ENCODE assay signal across 24 cellular contexts in genomic region chr17:5092139-5093010, GRCh38. TPM values are rescaled to one million over a fixed set of nuclear protein-coding genes. Genes with fewer than 3 reads are reported as not detected.
DNase-seq lines count a peak whose midpoint lies in the region; TF ChIP-seq lines count a peak whose summit lies in the region.
"Had no signal": no experiment of that assay in that cellular context is flagged by ENCODE, and none has a peak within 500 bp of the region (broad histone marks: within the 10 kb centered on the region; RNA-seq: fewer than 3 reads in every experiment).

No MANE protein-coding gene starts in this region.

- DNase-seq in adipocyte (ENCODE audit: low read depth) (no peak), NCI-H2029 treated with DMSO at 0.1 percent for 48 hours (lab: John Stamatoyannopoulos, UW) (no peak), posterior vena cava (ENCODE audit: low spot score) (no peak), NCI-H524 (lab: John Stamatoyannopoulos, UW) (no peak), mesendoderm (no peak)
- DNase-seq: ACHN; BE2C; CD4-positive, alpha-beta T cell; H7; HFFc6; KBM-7; MG63; NCI-H1105 treated with DMSO at 0.1 percent for 48 hours; NCI-H146; NCI-H1930; NCI-H446 treated with DMSO at 0.1 percent for 48 hours; NCI-H526 treated with DMSO at 0.1 percent for 48 hours; Peyer's patch; SHP77 treated with DMSO at 0.1 percent for 48 hours; T-helper 1 cell had no signal

- no peak overlapping the region for H2BK120ac ChIP-seq in mesendoderm (ENCODE audit: low read depth, low read length)

- no peak overlapping the region for H2BK15ac ChIP-seq in mesendoderm (replicated peaks; ENCODE audit: low read depth)

- POLR2A ChIA-PET in HEK293 (lab: Yijun Ruan, JAX): no interaction called here

- H2BK5ac ChIP-seq in mesendoderm (ENCODE audit: low read length): no peak overlapping the region

- H3K27ac ChIP-seq in HEK293 (ENCODE audit: extremely low read depth, low read depth, low read length): no peak overlapping the region
- H3K27ac ChIP-seq in duodenal mucosa (ENCODE audit: low read depth, low read length): no peak overlapping the region
- H3K27ac ChIP-seq in mesendoderm (ENCODE audit: low read depth, low read length): no peak overlapping the region
- H3K27ac ChIP-seq: Peyer's patch had no signal

- no peak for TF ChIP-seq CTCF in HEK293 (tag by site-specific recombination; IDR thresholded peaks at IDR 0.05)

- H4K8ac ChIP-seq in mesendoderm (ENCODE audit: low read depth, low read length): no peak overlapping the region

- no peak overlapping the region for H3K18ac ChIP-seq in mesendoderm (ENCODE audit: low read length)

- H4K5ac ChIP-seq in mesendoderm (ENCODE audit: low read length): no peak overlapping the region

- H3K36me3 ChIP-seq in HEK293 (ENCODE audit: control insufficient read depth in 2 of 2, insufficient read depth in 1 of 2, low read length in 2 of 2) (no peaks in the 10 kb centered on the region), adipocyte (ENCODE audit: control insufficient read depth, insufficient read depth, low read length, severe bottlenecking) (peaks cover 64% of the 10 kb centered on the region), duodenal mucosa (ENCODE audit: control insufficient read depth in 1 of 2, insufficient read depth in 2 of 2, low read length in 2 of 2) (peaks cover 44 to 59% of the 10 kb centered on the region in 2 donors), mesendoderm (ENCODE audit: control insufficient read depth, insufficient read depth, low read length) (no peaks in the 10 kb centered on the region)
- H3K36me3 ChIP-seq: BE2C, MG63 had no signal

- no peaks in the 10 kb centered on the region for H3K79me1 ChIP-seq in mesendoderm (ENCODE audit: low read length)

- H3K9ac ChIP-seq in adipocyte (ENCODE audit: low read length) (no peak overlapping the region), duodenal mucosa (ENCODE audit: low read depth in 1 of 2, low read length in 2 of 2) (no peak overlapping the region), mesendoderm (ENCODE audit: low read length) (no peak overlapping the region)

- no peak overlapping the region for H3K4me2 ChIP-seq in mesendoderm (ENCODE audit: low read length)

- intact Hi-C loops in posterior vena cava (cut with DNase I): no loop called here

- no peak overlapping the region for H3K23ac ChIP-seq in mesendoderm (ENCODE audit: low read length)

- no peak overlapping the region for H3K4me3 ChIP-seq in HEK293 (ENCODE audit: low read depth, low read length)
- H3K4me3 ChIP-seq in adipocyte (ENCODE audit: low read length): peak overlapping the region; percentile 59
- H3K4me3 ChIP-seq in duodenal mucosa (ENCODE audit: low read depth in 1 of 2, low read length in 2 of 2): peak overlapping the region; percentile 22 to 28
- no peak overlapping the region for H3K4me3 ChIP-seq in mesendoderm (ENCODE audit: low read length)
- H3K4me3 ChIP-seq: MG63, Peyer's patch had no signal

- CTCF ChIA-PET in HEK293 (lab: Yijun Ruan, JAX): interaction anchor here (0.6 kb wide), 2 partner anchors 144 to 146 kb away, joined by 3 to 5 read pairs; no protein-coding TSS in a partner anchor

- peaks cover 3% of the 10 kb centered on the region for H3K9me3 ChIP-seq in HEK293 (ENCODE audit: control insufficient read depth, insufficient read depth, low read depth, low read length)
- H3K9me3 ChIP-seq in adipocyte (ENCODE audit: control insufficient read depth, low read length): peaks cover 100% of the 10 kb centered on the region
- peaks cover 88 to 90% of the 10 kb centered on the region in 2 donors for H3K9me3 ChIP-seq in duodenal mucosa (ENCODE audit: control insufficient read depth in 1 of 2, low read length in 2 of 2)
- H3K9me3 ChIP-seq: BE2C had no signal

- H3K4me1 ChIP-seq in HEK293 (ENCODE audit: control insufficient read depth, insufficient read depth, low read length): no peaks in the 10 kb centered on the region
- H3K4me1 ChIP-seq in adipocyte (ENCODE audit: control insufficient read depth, insufficient read depth, low read length): no peaks in the 10 kb centered on the region
- no peaks in the 10 kb centered on the region for H3K4me1 ChIP-seq in duodenal mucosa (ENCODE audit: control insufficient read depth in 1 of 2, insufficient read depth in 2 of 2, low read length in 2 of 2)
- no peaks in the 10 kb centered on the region for H3K4me1 ChIP-seq in mesendoderm (ENCODE audit: control insufficient read depth, low read depth, low read length)
- H3K4me1 ChIP-seq: BE2C, Peyer's patch had no signal

- no peaks in the 10 kb centered on the region for H3K79me2 ChIP-seq in mesendoderm (ENCODE audit: control insufficient read depth, insufficient read depth, low read length)

- H3K27me3 ChIP-seq in adipocyte (replicated peaks; ENCODE audit: control insufficient read depth, insufficient read depth, low read length) (peaks cover 5% of the 10 kb centered on the region), duodenal mucosa (ENCODE audit: control insufficient read depth in 1 of 2, insufficient read depth in 2 of 2, low read length in 2 of 2) (no peaks in the 10 kb centered on the region), mesendoderm (ENCODE audit: insufficient read depth, low read length, poor library complexity) (peaks cover 4% of the 10 kb centered on the region)
- H3K27me3 ChIP-seq: MG63, Peyer's patch had no signal

- no CpG with 5 or more reads among the region's 6 CpGs for WGBS in mesendoderm (ENCODE audit: extremely low coverage, insufficient coverage, low lambda C conversion rate)

- H3K4ac ChIP-seq in mesendoderm (ENCODE audit: low read depth, low read length): no peak overlapping the region

- H2AK5ac ChIP-seq in mesendoderm (ENCODE audit: low read length): no peak overlapping the region

- H3K56ac ChIP-seq in mesendoderm (ENCODE audit: low read length): no peak overlapping the region

TF ChIP-seq in HEK293, 187 proteins besides CTCF, POLR2A, EP300 and RAD21:
- TF ChIP-seq ZFP3 (tag by site-specific recombination; IDR thresholded peaks at IDR 0.05; ENCODE audit: low read depth) (no peak), ZNF274 (IDR thresholded peaks at IDR 0.05; ENCODE audit: low read length) (peak; percentile 88), ZNF274 (tag by site-specific recombination; IDR thresholded peaks at IDR 0.05; ENCODE audit: borderline replicate concordance) (peak; percentile 84; the same call in 1 of the 2 replicates), SETDB1 (IDR thresholded peaks at IDR 0.05; ENCODE audit: insufficient read length, low read length) (peak; percentile 98), TRIM28 (IDR thresholded peaks at IDR 0.05; ENCODE audit: borderline replicate concordance, low read length) (peak; percentile 96; the same call in 1 of the 2 replicates)

RNA-seq across cellular contexts. Expression of gene ZFP3, which starts 14.1 kb away (rescaled TPM):
- 1 to 10 TPM; 4.1 to 4.6 TPM for total RNA-seq in posterior vena cava
- polyA plus RNA-seq in mesendoderm (2013, experiment 1 of 2): 0.18 TPM
- 0.18 TPM for polyA plus RNA-seq in mesendoderm (2013, experiment 2 of 2)
- total RNA-seq: HepG2, HT1080 had no signal
- polyA plus RNA-seq: HepG2 had no signal

RNA-seq across cellular contexts. Expression of gene ZNF232, which starts 19.3 kb away (rescaled TPM):
- 1 to 10 TPM; 3.7 to 6.3 TPM for total RNA-seq in posterior vena cava
- polyA plus RNA-seq in mesendoderm (2013, experiment 1 of 2): 38.7 TPM
- polyA plus RNA-seq in mesendoderm (2013, experiment 2 of 2): 37.8 TPM

RNA-seq across cellular contexts. Expression of gene USP6, which starts 23.5 kb away (rescaled TPM):
- total RNA-seq in posterior vena cava: under 1 TPM in 1 of 2 donors, not detected in 1; 0.19 TPM
- polyA plus RNA-seq in mesendoderm (2013, experiment 1 of 2): 0.01 TPM
- 0.01 TPM for polyA plus RNA-seq in mesendoderm (2013, experiment 2 of 2)
- total RNA-seq: HT1080 had no signal
- polyA plus RNA-seq: HepG2 had no signal

RNA-seq across cellular contexts. Expression of gene SLC52A1, which starts 57.1 kb away (rescaled TPM):
- under 1 TPM in 1 of 2 donors, not detected in 1; 0.14 TPM for total RNA-seq in posterior vena cava
- polyA plus RNA-seq in mesendoderm (2013, experiment 1 of 2): 0.06 TPM
- 0.07 TPM for polyA plus RNA-seq in mesendoderm (2013, experiment 2 of 2)
- total RNA-seq: HT1080 had no signal

Comparison
In these comparisons a context has a peak if more than half of its experiments do, and no peak if none do; other contexts are left out.
1. H3K4me3 ChIP-seq: peak in adipocyte (single experiment) and duodenal mucosa (2 of 2); none in HEK293 (single experiment) and mesendoderm (single experiment).